ENCODE assay signal across 1 cellular context in genomic region chr19:40662925-40663711, GRCh38.
TF ChIP-seq lines count a peak whose summit lies in the region.

No MANE protein-coding gene starts in this region.

TF ChIP-seq in K562, 482 proteins besides CTCF, POLR2A, EP300 and RAD21 (continued from another document and continues in another):
- no peak for TF ChIP-seq RBM15 (IDR thresholded peaks at IDR 0.05; ENCODE audit: insufficient read depth, low read length)
- no peak for TF ChIP-seq DNMT1 (IDR thresholded peaks at IDR 0.05)
- TF ChIP-seq CREB3L1 (IDR thresholded peaks at IDR 0.05; ENCODE audit: borderline replicate concordance, low read depth): peak; percentile 79
- TF ChIP-seq ARID2 (IDR thresholded peaks at IDR 0.05): no peak
- no peak for TF ChIP-seq ILF3 (IDR thresholded peaks at IDR 0.05; ENCODE audit: borderline replicate concordance)
- TF ChIP-seq ETV5 (CRISPR knock-in tag; IDR thresholded peaks at IDR 0.05; ENCODE audit: low read depth): no peak
- no peak for TF ChIP-seq DLX4 (CRISPR knock-in tag; IDR thresholded peaks at IDR 0.05)
- 0 out of 2 replicates have a peak, but pooled peaks have one; percentile 30 for TF ChIP-seq NFE2 (IDR thresholded peaks at IDR 0.05; ENCODE audit: low read depth)
- no peak; the same call in 1 of the 2 replicates for TF ChIP-seq FOSL1 (tag; conservative IDR thresholded peaks at IDR 0.05)
- TF ChIP-seq MTA2 (IDR thresholded peaks at IDR 0.05; ENCODE audit: low read depth): peak; percentile 45; the same call in 1 of the 2 replicates
- TF ChIP-seq SREBF1 (IDR thresholded peaks at IDR 0.05; ENCODE audit: borderline replicate concordance, low read depth, low read length): no peak
- TF ChIP-seq ERF (CRISPR knock-in tag; IDR thresholded peaks at IDR 0.05): no peak
- TF ChIP-seq IFI16 (CRISPR knock-in tag; IDR thresholded peaks at IDR 0.05): no peak
- peak; percentile 23; the same call in 1 of the 2 replicates for TF ChIP-seq ESRRA (IDR thresholded peaks at IDR 0.05; ENCODE audit: borderline replicate concordance, low read depth)
- TF ChIP-seq ZBTB17 (CRISPR knock-in tag; IDR thresholded peaks at IDR 0.05): no peak
- TF ChIP-seq ZNF449 (CRISPR knock-in tag; IDR thresholded peaks at IDR 0.05): no peak
- peak; percentile 72 for TF ChIP-seq MTA3 (IDR thresholded peaks at IDR 0.05; ENCODE audit: borderline replicate concordance)
- peak; percentile 100 for TF ChIP-seq MAX (CRISPR knock-in tag; IDR thresholded peaks at IDR 0.05)
- TF ChIP-seq ZBTB1 (CRISPR knock-in tag; IDR thresholded peaks at IDR 0.05; ENCODE audit: borderline replicate concordance, low read depth): no peak
- no peak for TF ChIP-seq TAF7 (tag; IDR thresholded peaks at IDR 0.05)
- no peak for TF ChIP-seq MAFF (IDR thresholded peaks at IDR 0.05; ENCODE audit: low read length)
- TF ChIP-seq XRCC3 (IDR thresholded peaks at IDR 0.05): no peak
- TF ChIP-seq SRSF7 (optimal IDR thresholded peaks at IDR 0.05; ENCODE audit: low read depth, low read length): no peak
- TF ChIP-seq NRF1 (conservative IDR thresholded peaks at IDR 0.05 in 1 of 2, IDR thresholded peaks at IDR 0.05 in 1 of 2): peak; percentile 88 to 90
- TF ChIP-seq POLR2AphosphoS5 (IDR thresholded peaks at IDR 0.05; ENCODE audit: control insufficient read depth, insufficient read depth, low read depth, low read length): peak; percentile 29; the same call in 1 of the 2 replicates
- TF ChIP-seq TOE1 (IDR thresholded peaks at IDR 0.05; ENCODE audit: borderline replicate concordance): peak; percentile 61; the same call in 1 of the 2 replicates
- TF ChIP-seq TOE1 (CRISPR knock-in tag; IDR thresholded peaks at IDR 0.05; ENCODE audit: borderline replicate concordance, low read depth): no peak
- TF ChIP-seq CSDE1 (IDR thresholded peaks at IDR 0.05): no peak
- no peak for TF ChIP-seq NBN (IDR thresholded peaks at IDR 0.05; ENCODE audit: low read depth)
- no peak for TF ChIP-seq SNRNP70 (optimal IDR thresholded peaks at IDR 0.05; ENCODE audit: low read depth, low read length)
- TF ChIP-seq DMBX1 (CRISPR knock-in tag; IDR thresholded peaks at IDR 0.05; ENCODE audit: borderline replicate concordance): no peak
- peak; percentile 89 for TF ChIP-seq RAD51 (IDR thresholded peaks at IDR 0.05; ENCODE audit: borderline replicate concordance, low read depth)
- TF ChIP-seq MYBL2 (IDR thresholded peaks at IDR 0.05; ENCODE audit: low read depth): no peak
- no peak for TF ChIP-seq MYBL2 (CRISPR knock-in tag; IDR thresholded peaks at IDR 0.05; ENCODE audit: borderline replicate concordance)
- no peak for TF ChIP-seq NFXL1 (CRISPR knock-in tag; IDR thresholded peaks at IDR 0.05)
- TF ChIP-seq MYNN (IDR thresholded peaks at IDR 0.05): 0 out of 2 replicates have a peak, but pooled peaks have one; percentile 7
- no peak for TF ChIP-seq MYNN (CRISPR knock-in tag; IDR thresholded peaks at IDR 0.05)
- TF ChIP-seq ZNF175 (CRISPR knock-in tag; IDR thresholded peaks at IDR 0.05; ENCODE audit: low read depth): no peak
- TF ChIP-seq NR4A1 (CRISPR knock-in tag; IDR thresholded peaks at IDR 0.05): no peak
- no peak for TF ChIP-seq NR4A1 (tag; IDR thresholded peaks at IDR 0.05)
- no peak for TF ChIP-seq ARHGAP35 (IDR thresholded peaks at IDR 0.05; ENCODE audit: partially characterized antibody)
- TF ChIP-seq CCAR2 (IDR thresholded peaks at IDR 0.05; ENCODE audit: low read depth, low read length): no peak
- peak; percentile 17; the same call in 1 of the 2 replicates for TF ChIP-seq JUND (IDR thresholded peaks at IDR 0.05; ENCODE audit: borderline replicate concordance, low read depth, low read length)
- no peak; the same call in 2 of the 3 replicates for TF ChIP-seq JUND (tag; IDR thresholded peaks at IDR 0.05; ENCODE audit: borderline replicate concordance, low read depth, low read length)
- TF ChIP-seq BCOR (IDR thresholded peaks at IDR 0.05): no peak
- TF ChIP-seq ZNF23 (CRISPR knock-in tag; IDR thresholded peaks at IDR 0.05): no peak
- TF ChIP-seq CGGBP1 (CRISPR knock-in tag; IDR thresholded peaks at IDR 0.05): no peak
- TF ChIP-seq ZNF79 (CRISPR knock-in tag; IDR thresholded peaks at IDR 0.05; ENCODE audit: low read depth): no peak
- TF ChIP-seq TCF7 (IDR thresholded peaks at IDR 0.05; ENCODE audit: borderline replicate concordance): no peak
- no peak for TF ChIP-seq ZNF444 (CRISPR knock-in tag; IDR thresholded peaks at IDR 0.05)
- TF ChIP-seq MITF (IDR thresholded peaks at IDR 0.05): peak; percentile 83
- TF ChIP-seq CCNT2 (IDR thresholded peaks at IDR 0.05; ENCODE audit: borderline replicate concordance, extremely low read depth, insufficient read length, low read depth, low read length): peak; percentile 64
- peak; percentile 67; the same call in 1 of the 2 replicates for TF ChIP-seq E2F4 (CRISPR knock-in tag; IDR thresholded peaks at IDR 0.05; ENCODE audit: low read depth)
- TF ChIP-seq ZNF778 (CRISPR knock-in tag; IDR thresholded peaks at IDR 0.05): no peak
- no peak for TF ChIP-seq FOXK1 (CRISPR knock-in tag; IDR thresholded peaks at IDR 0.05; ENCODE audit: borderline replicate concordance)
- no peak for TF ChIP-seq ZNF224 (CRISPR knock-in tag; IDR thresholded peaks at IDR 0.05)
- TF ChIP-seq PTTG1 (tag; IDR thresholded peaks at IDR 0.05; ENCODE audit: low read depth): no peak
- no peak for TF ChIP-seq ZNF407 (IDR thresholded peaks at IDR 0.05; ENCODE audit: low read depth)
- no peak for TF ChIP-seq FOXP4 (CRISPR knock-in tag; IDR thresholded peaks at IDR 0.05; ENCODE audit: borderline replicate concordance)
